In the genomic region with DNA sequence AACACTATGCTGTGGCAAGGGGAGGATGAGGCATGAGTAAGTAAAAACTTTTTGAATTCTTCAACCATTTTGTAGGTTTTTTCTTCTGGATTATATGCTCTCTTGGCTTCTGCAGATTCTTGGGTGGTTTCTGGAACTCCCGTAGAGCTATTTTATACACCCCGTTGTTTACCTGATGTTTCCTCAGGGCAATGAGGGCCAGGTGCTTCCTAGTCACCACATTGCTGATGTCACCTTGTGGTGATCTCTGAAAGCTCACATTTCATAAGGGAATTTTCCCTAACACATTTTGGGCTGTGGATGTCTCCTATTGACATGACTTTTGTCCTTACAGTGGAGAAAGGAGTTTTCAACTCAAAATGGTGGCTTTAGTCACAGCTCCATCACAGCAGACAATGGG, we compare ENCODE assay signal across 18 cellular contexts.
"Had no signal": no experiment of that assay in that cellular context is flagged by ENCODE, and none has a peak within 500 bp of the region (broad histone marks: within the 10 kb centered on the region; RNA-seq: fewer than 3 reads in every experiment).

No MANE protein-coding gene starts in this region.

- ATAC-seq: activated T-helper 17 cell treated with anti-CD3 and anti-CD28 coated beads, Interleukin-2, amount 50 U/mL, for 72 hours; left lobe of liver; psoas muscle; sciatic nerve; stimulated activated naive B cell treated with anti-CD40 and anti-IgM and Interleukin-4, amounts not matched to agents 10 μg/mL and 1 μg/mL and 100 μg/mL, for 72 hours had no signal

- H3K27me3 ChIP-seq: adrenal gland, colonic mucosa, tibial nerve, vagina had no signal

- H3K4me1 ChIP-seq: adrenal gland, colonic mucosa, psoas muscle, tibial nerve, vagina had no signal

- H3K4me3 ChIP-seq: adrenal gland, colonic mucosa, psoas muscle, tibial nerve, vagina had no signal

- H3K27ac ChIP-seq: adrenal gland, colonic mucosa, psoas muscle, tibial nerve, vagina had no signal

- H3K36me3 ChIP-seq: adrenal gland, colonic mucosa, tibial nerve, vagina had no signal

- DNase-seq: activated B cell treated with CpG ODN at 0.5 μM for 24 hours; activated CD4-positive, alpha-beta T cell treated with anti-CD3 and anti-CD28 coated beads, Interleukin-2, amount 10 ng/mL, durations not matched to agents 7 days and 5 days; activated naive CD4-positive, alpha-beta T cell treated with anti-CD3 and anti-CD28 coated beads for 36 hours; activated T-cell treated with anti-CD3 and anti-CD28 coated beads for 4 hours; adrenal gland; caudate nucleus; colonic mucosa; effector CD4-positive, alpha-beta T cell; foreskin melanocyte; head of caudate nucleus; psoas muscle; stimulated activated CD4-positive, alpha-beta T cell treated with anti-CD3 and anti-CD28 coated beads, Interleukin-2, amount 100 ng/mL, for 24 hours; stimulated activated naive B cell treated with anti-CD40 and anti-IgM and Interleukin-4, amounts not matched to agents 10 μg/mL and 1 μg/mL and 100 μg/mL, for 72 hours had no signal
